ENCODE assay signal across 21 cellular contexts in genomic region chr16:46928811-46929210, GRCh38. TPM values are rescaled to one million over a fixed set of nuclear protein-coding genes. Genes with fewer than 3 reads are reported as not detected.
DNase-seq lines count a peak whose midpoint lies in the region; ATAC-seq, FAIRE-seq and TF ChIP-seq lines count a peak whose summit lies in the region.
"Had no signal": no experiment of that assay in that cellular context is flagged by ENCODE, and none has a peak within 500 bp of the region (broad histone marks: within the 10 kb centered on the region; RNA-seq: fewer than 3 reads in every experiment).

No MANE protein-coding gene starts in this region.

- in situ Hi-C loops in GM23248 (cut with MboI): no loop called here

- H3K9me2 ChIP-seq in GM23248 (ENCODE audit: insufficient read depth): no peaks in the 10 kb centered on the region

- H3K4me1 Mint-ChIP-seq in activated T-helper 1 cell treated with anti-CD3 and anti-CD28 coated beads, Interleukin-12 subunit alpha, Interleukin-12 subunit beta, Interleukin-2, Interleukin-4 antibody, amounts not matched to agents 30 ng/mL and 10 ng/mL and 1 ng/mL, durations not matched to agents 14 hours and 24 hours and 36 hours (ENCODE audit: low read depth): peaks cover 11% of the 10 kb centered on the region

- intact Hi-C loops in activated T-helper 1 cell treated with anti-CD3 and anti-CD28 coated beads, Interleukin-12 subunit alpha, Interleukin-12 subunit beta, Interleukin-2, Interleukin-4 antibody, amounts not matched to agents 30 ng/mL and 10 ng/mL and 1 ng/mL, durations not matched to agents 14 hours and 24 hours and 36 hours (cut with micrococcal nuclease): loop anchor here (1.0 kb wide), 2 partner anchors 75 to 375 kb away; no protein-coding TSS in a partner anchor
- intact Hi-C loops in kidney (cut with DNase I): no loop called here

- H3K9me3 ChIP-seq in kidney (ENCODE audit: control insufficient read depth in 1 of 2, low read length in 2 of 2) (no peaks in the 10 kb centered on the region), GM23248 (ENCODE audit: low read depth) (no peaks in the 10 kb centered on the region), small intestine (ENCODE audit: control insufficient read depth, low read depth) (no peaks in the 10 kb centered on the region)
- H3K9me3 ChIP-seq: BE2C, SJCRH30 had no signal

- H4K20me1 ChIP-seq in GM23248 (ENCODE audit: insufficient read depth): no peaks in the 10 kb centered on the region

- H3F3A ChIP-seq in GM23248 (ENCODE audit: insufficient read depth): no peaks in the 10 kb centered on the region

- peaks cover 12 to 24% of the 10 kb centered on the region in 2 donors for H3K36me3 ChIP-seq in kidney (ENCODE audit: control insufficient read depth in 1 of 2, insufficient read depth in 2 of 2, low read length in 2 of 2)
- H3K36me3 ChIP-seq in GM23248 (ENCODE audit: low read depth): peaks cover 5% of the 10 kb centered on the region; the same call in 1 of the 2 replicates
- H3K36me3 ChIP-seq in small intestine (ENCODE audit: control insufficient read depth in 2 of 2, insufficient read depth in 2 of 2, low read length in 2 of 2): peaks cover 0 to 4% of the 10 kb centered on the region in 2 donors
- H3K36me3 ChIP-seq: SJCRH30 had no signal

- peaks cover 8% of the 10 kb centered on the region for H3K36me3 Mint-ChIP-seq in activated T-helper 1 cell treated with anti-CD3 and anti-CD28 coated beads, Interleukin-12 subunit alpha, Interleukin-12 subunit beta, Interleukin-2, Interleukin-4 antibody, amounts not matched to agents 30 ng/mL and 10 ng/mL and 1 ng/mL, durations not matched to agents 14 hours and 24 hours and 36 hours (ENCODE audit: low read depth)

- no peaks in the 10 kb centered on the region for H3K27me3 Mint-ChIP-seq in activated T-helper 1 cell treated with anti-CD3 and anti-CD28 coated beads, Interleukin-12 subunit alpha, Interleukin-12 subunit beta, Interleukin-2, Interleukin-4 antibody, amounts not matched to agents 30 ng/mL and 10 ng/mL and 1 ng/mL, durations not matched to agents 14 hours and 24 hours and 36 hours (ENCODE audit: insufficient read depth)
- H3K27me3 Mint-ChIP-seq: CD4-positive, alpha-beta T cell had no signal

- H3K27ac ChIP-seq in kidney (ENCODE audit: low read depth in 2 of 2, low read length in 2 of 2) (no peak overlapping the region), GM23248 (no peak overlapping the region), small intestine (ENCODE audit: low read depth in 1 of 2, low read length in 1 of 2) (no peak overlapping the region)
- H3K27ac ChIP-seq: 22Rv1, KMS-11, SJCRH30 had no signal

- no peak for ATAC-seq in HG03457 (IDR thresholded peaks at IDR 0.05; ENCODE audit: unreplicated experiment)

- 95 to 96% methylated on average over 15 of the region's 15 CpGs for WGBS in GM23248 (ENCODE audit: low coverage in 1 of 2, low lambda C conversion rate in 2 of 2, missing lambda C conversion rate in 2 of 2), 2 experiments
- 86 to 89% (median 86%) methylated on average over 15 of the region's 15 CpGs for WGBS in small intestine, 3 donors

- H3K4me3 ChIP-seq in kidney (ENCODE audit: low read length in 2 of 2) (no peak overlapping the region), GM23248 (no peak overlapping the region), small intestine (ENCODE audit: low read depth in 1 of 2, low read length in 2 of 2) (no peak overlapping the region)
- H3K4me3 ChIP-seq: SJCRH30 had no signal

- peaks cover 0 to 2% of the 10 kb centered on the region in 2 donors for H3K4me1 ChIP-seq in kidney (ENCODE audit: control insufficient read depth in 1 of 2, insufficient read depth in 1 of 2, low read depth in 1 of 2, low read length in 2 of 2)
- H3K4me1 ChIP-seq in GM23248 (ENCODE audit: insufficient read depth): no peaks in the 10 kb centered on the region
- peaks cover 0 to 2% of the 10 kb centered on the region in 2 donors for H3K4me1 ChIP-seq in small intestine (ENCODE audit: control insufficient read depth in 2 of 2, insufficient read depth in 1 of 2, low read depth in 1 of 2, low read length in 1 of 2)
- H3K4me1 ChIP-seq: BE2C, SJCRH30 had no signal

- no peaks in the 10 kb centered on the region for H3K79me2 ChIP-seq in GM23248 (ENCODE audit: insufficient read depth)

- H3K9me3 Mint-ChIP-seq in activated T-helper 1 cell treated with anti-CD3 and anti-CD28 coated beads, Interleukin-12 subunit alpha, Interleukin-12 subunit beta, Interleukin-2, Interleukin-4 antibody, amounts not matched to agents 30 ng/mL and 10 ng/mL and 1 ng/mL, durations not matched to agents 14 hours and 24 hours and 36 hours: no peaks in the 10 kb centered on the region
- H3K9me3 Mint-ChIP-seq: CD4-positive, alpha-beta T cell had no signal

- FAIRE-seq in kidney (lab: Jason Lieb, UNC) (no peak), small intestine (lab: Jason Lieb, UNC) (no peak)
- FAIRE-seq: D721Med, GM18507 had no signal

- H3K4me2 ChIP-seq in GM23248 (ENCODE audit: unreplicated experiment): no peak overlapping the region
- H3K4me2 ChIP-seq: KMS-11 had no signal

- no peak overlapping the region for H2AFZ ChIP-seq in GM23248

- H3K4me3 Mint-ChIP-seq in activated T-helper 1 cell treated with anti-CD3 and anti-CD28 coated beads, Interleukin-12 subunit alpha, Interleukin-12 subunit beta, Interleukin-2, Interleukin-4 antibody, amounts not matched to agents 30 ng/mL and 10 ng/mL and 1 ng/mL, durations not matched to agents 14 hours and 24 hours and 36 hours: no peak overlapping the region
- H3K4me3 Mint-ChIP-seq: CD4-positive, alpha-beta T cell had no signal

- DNase-seq in DMS53 (lab: John Stamatoyannopoulos, UW) (peak; percentile 34), DMS53 treated with DMSO at 0.1 percent for 48 hours (lab: John Stamatoyannopoulos, UW; ENCODE audit: unreplicated experiment) (no peak), kidney (peak; percentile 35), GM23248 (no peak), small intestine (no peak)
- no peak for DNase-seq in activated T-helper 1 cell treated with anti-CD3 and anti-CD28 coated beads, Interleukin-12 subunit alpha, Interleukin-12 subunit beta, Interleukin-2, Interleukin-4 antibody, amounts not matched to agents 30 ng/mL and 10 ng/mL and 1 ng/mL, durations not matched to agents 14 hours and 24 hours and 36 hours (ENCODE audit: low spot score)
- no peak for DNase-seq in activated CD4-positive, alpha-beta T cell treated with anti-CD3 and anti-CD28 coated beads, Interleukin-2, amount 50 U/mL, for 48 hours
- DNase-seq: BE2C; CD4-positive, alpha-beta T cell; GF-D8; GOT3; NCI-H1092; NCI-H146; NCI-H2081 treated with DMSO at 0.1 percent for 48 hours; NCI-H524 treated with DMSO at 0.1 percent for 48 hours; SJCRH30 had no signal

- no peak for TF ChIP-seq CTCF in kidney (IDR thresholded peaks at IDR 0.05; ENCODE audit: borderline replicate concordance, extremely low read depth, insufficient read depth)

- H3K27me3 ChIP-seq in GM23248 (replicated peaks; ENCODE audit: insufficient read depth) (no peaks in the 10 kb centered on the region), small intestine (ENCODE audit: control insufficient read depth in 2 of 2, insufficient read depth in 2 of 2, low read length in 2 of 2) (peaks cover 0 to 2% of the 10 kb centered on the region in 2 donors)
- H3K27me3 ChIP-seq: BE2C, SJCRH30 had no signal

- H3K27ac Mint-ChIP-seq in activated T-helper 1 cell treated with anti-CD3 and anti-CD28 coated beads, Interleukin-12 subunit alpha, Interleukin-12 subunit beta, Interleukin-2, Interleukin-4 antibody, amounts not matched to agents 30 ng/mL and 10 ng/mL and 1 ng/mL, durations not matched to agents 14 hours and 24 hours and 36 hours: peak overlapping the region; percentile 38
- H3K27ac Mint-ChIP-seq: CD4-positive, alpha-beta T cell had no signal

- no peak overlapping the region for H3K9ac ChIP-seq in kidney (ENCODE audit: low read length in 2 of 2)
- no peak overlapping the region for H3K9ac ChIP-seq in GM23248
- H3K9ac ChIP-seq: KMS-11 had no signal

RNA-seq across cellular contexts. Expression of gene GPT2, which starts 44.6 kb away (rescaled TPM):
- 20.9 and 22.3 TPM in 2 replicates for total RNA-seq in activated T-helper 1 cell treated with anti-CD3 and anti-CD28 coated beads, Interleukin-12 subunit alpha, Interleukin-12 subunit beta, Interleukin-2, Interleukin-4 antibody, amounts not matched to agents 30 ng/mL and 10 ng/mL and 1 ng/mL, durations not matched to agents 14 hours and 24 hours and 36 hours
- total RNA-seq in kidney: 6.5 TPM
- polyA plus RNA-seq in kidney (ENCODE audit: insufficient read depth, low read depth, low replicate concordance) (37.1 TPM), GM23248 (2016; fragmentation: Nextera tagmentation; extraction: Ambion mirVana) (26.9 and 32.0 TPM in 2 replicates), small intestine (10 to 100 TPM in 1 of 3 donors, 1 to 10 TPM in 2; 2.2 to 25.4 (median 7.2) TPM)
- 33.7 and 65.3 TPM in 2 replicates for total RNA-seq in GM23248 (2014; rRNA removed; shearing (Covaris generic))

RNA-seq across cellular contexts. Expression of gene DNAJA2, which starts 44.7 kb away (rescaled TPM):
- total RNA-seq in activated T-helper 1 cell treated with anti-CD3 and anti-CD28 coated beads, Interleukin-12 subunit alpha, Interleukin-12 subunit beta, Interleukin-2, Interleukin-4 antibody, amounts not matched to agents 30 ng/mL and 10 ng/mL and 1 ng/mL, durations not matched to agents 14 hours and 24 hours and 36 hours: 83.6 and 86.3 TPM in 2 replicates
- total RNA-seq in kidney: 54.4 TPM
- polyA plus RNA-seq in kidney (ENCODE audit: insufficient read depth, low read depth, low replicate concordance) (47.3 TPM), GM23248 (2016; fragmentation: Nextera tagmentation; extraction: Ambion mirVana) (89.4 and 97.3 TPM in 2 replicates), small intestine (10 to 100 TPM; 33.4 to 43.2 (median 35.7) TPM)
- 66.6 and 73.3 TPM in 2 replicates for total RNA-seq in GM23248 (2014; rRNA removed; shearing (Covaris generic))

Comparison
In these comparisons a context has a peak if more than half of its experiments do, and no peak if none do; other contexts are left out.
1. DNase-seq: peak in DMS53 (single experiment) and kidney (single experiment); none in DMS53 treated with DMSO at 0.1 percent for 48 hours (single experiment), activated T-helper 1 cell treated with anti-CD3 and anti-CD28 coated beads, Interleukin-12 subunit alpha, Interleukin-12 subunit beta, Interleukin-2, Interleukin-4 antibody, amounts not matched to agents 30 ng/mL and 10 ng/mL and 1 ng/mL, durations not matched to agents 14 hours and 24 hours and 36 hours (single experiment), GM23248 (single experiment), activated CD4-positive, alpha-beta T cell treated with anti-CD3 and anti-CD28 coated beads, Interleukin-2, amount 50 U/mL, for 48 hours (0 of 2) and small intestine (single experiment).